Comparison of ENCODE assay signal across 8 cellular contexts in genomic region chr9:95025213-95026170, GRCh38.
DNase-seq lines count a peak whose midpoint lies in the region; ATAC-seq and TF ChIP-seq lines count a peak whose summit lies in the region.

No MANE protein-coding gene starts in this region.

- in situ Hi-C loops in GM13976 (cut with MboI; ENCODE audit: low sequenced_read_pairs, unreplicated experiment): no loop called here

- no peak overlapping the region for H2AFZ ChIP-seq in PC-3 (ENCODE audit: low read length)
- no peak overlapping the region for H2AFZ ChIP-seq in OCI-LY7 (ENCODE audit: low read length)

- no peaks in the 10 kb centered on the region for H3K27me3 ChIP-seq in BLaER1 treated with 17β-estradiol and CSF1 and Interleukin-3, amounts not matched to agents 10 nM and 100 nM
- no peaks in the 10 kb centered on the region for H3K27me3 ChIP-seq in PC-3 (ENCODE audit: low read length)
- H3K27me3 ChIP-seq in ovary: no peaks in the 10 kb centered on the region
- H3K27me3 ChIP-seq in CD4-positive, alpha-beta memory T cell (ENCODE audit: insufficient read depth, low read length): no peaks in the 10 kb centered on the region

- H3K9ac ChIP-seq in BLaER1 treated with 17β-estradiol and CSF1 and Interleukin-3, amounts not matched to agents 10 nM and 100 nM: no peak overlapping the region; a peak in 1 of 22 replicates
- H3K9ac ChIP-seq in PC-3 (ENCODE audit: low read length): no peak overlapping the region

- no peak overlapping the region for H3K4me3 ChIP-seq in BLaER1 treated with 17β-estradiol and CSF1 and Interleukin-3, amounts not matched to agents 10 nM and 100 nM
- H3K4me3 ChIP-seq in PC-3 (ENCODE audit: low read length) (no peak overlapping the region), ovary (no peak overlapping the region), OCI-LY7 (ENCODE audit: low read depth, low read length, poor library complexity, severe bottlenecking) (no peak overlapping the region)
- no peak overlapping the region for H3K4me3 ChIP-seq in CD4-positive, alpha-beta memory T cell (ENCODE audit: low read length in 2 of 2)

- H3K4me1 ChIP-seq in BLaER1 treated with 17β-estradiol and CSF1 and Interleukin-3, amounts not matched to agents 10 nM and 100 nM: peaks cover 21 to 79% (median 52%) of the 10 kb centered on the region in 10 experiments
- H3K4me1 ChIP-seq in PC-3 (ENCODE audit: insufficient read depth, low read length) (peaks cover 38% of the 10 kb centered on the region), ovary (ENCODE audit: insufficient read depth) (peaks cover 40% of the 10 kb centered on the region), OCI-LY7 (ENCODE audit: insufficient read depth, low read length, poor library complexity, severe bottlenecking) (no peaks in the 10 kb centered on the region)
- H3K4me1 ChIP-seq in CD4-positive, alpha-beta memory T cell (ENCODE audit: insufficient read depth, low read length): no peaks in the 10 kb centered on the region

- no peak for TF ChIP-seq EP300 in ovary (IDR thresholded peaks at IDR 0.05)

- H3K27ac Mint-ChIP-seq in CD4-positive, alpha-beta memory T cell: no peak overlapping the region

- TF ChIP-seq POLR2A in ovary (IDR thresholded peaks at IDR 0.05): no peak

- H3K9me2 ChIP-seq in PC-3 (replicated peaks; ENCODE audit: low read length) (no peaks in the 10 kb centered on the region), OCI-LY7 (ENCODE audit: insufficient read depth, low read length) (no peaks in the 10 kb centered on the region)

- no peak overlapping the region for H3K27ac ChIP-seq in BLaER1 treated with 17β-estradiol and CSF1 and Interleukin-3, amounts not matched to agents 10 nM and 100 nM
- H3K27ac ChIP-seq in PC-3 (ENCODE audit: low read length) (peak overlapping the region; percentile 98; the same call in 1 of the 2 replicates), ovary (peak overlapping the region; percentile 20 to 41), OCI-LY7 (ENCODE audit: low read depth, low read length, poor library complexity, severe bottlenecking) (no peak overlapping the region)
- no peak overlapping the region for H3K27ac ChIP-seq in CD4-positive, alpha-beta memory T cell (ENCODE audit: low read depth, low read length)

- POLR2A ChIA-PET in PC-3 (lab: Charles Lee; ENCODE audit: unreplicated experiment) (no interaction called here), OCI-LY7 (lab: Charles Lee) (interaction anchor here (0.5 kb wide), 1 partner anchor 729 kb away, joined by 3 read pairs; no protein-coding TSS in a partner anchor)
- POLR2A ChIA-PET in CD4-positive, alpha-beta memory T cell (lab: Charles Lee; ENCODE audit: partially characterized antibody): no interaction called here

- peak overlapping the region; percentile 36 to 85 (median 76) for H3K4me2 ChIP-seq in BLaER1 treated with 17β-estradiol and CSF1 and Interleukin-3, amounts not matched to agents 10 nM and 100 nM
- H3K4me2 ChIP-seq in PC-3 (ENCODE audit: low read length) (no peak overlapping the region), OCI-LY7 (ENCODE audit: low read length) (no peak overlapping the region)

- H4K20me1 ChIP-seq in BLaER1 treated with 17β-estradiol and CSF1 and Interleukin-3, amounts not matched to agents 10 nM and 100 nM: peaks cover 0 to 4% (median 0%) of the 10 kb centered on the region in 11 experiments; a peak in 1 of 22 replicates
- no peaks in the 10 kb centered on the region for H4K20me1 ChIP-seq in PC-3 (ENCODE audit: low read length)
- no peaks in the 10 kb centered on the region for H4K20me1 ChIP-seq in OCI-LY7 (ENCODE audit: insufficient read depth, low read length)

- peaks cover 0 to 19% (median 0%) of the 10 kb centered on the region in 11 experiments; a peak in 7 of 22 replicates for H3K36me3 ChIP-seq in BLaER1 treated with 17β-estradiol and CSF1 and Interleukin-3, amounts not matched to agents 10 nM and 100 nM
- H3K36me3 ChIP-seq in PC-3 (ENCODE audit: low read depth, low read length) (peaks cover 4% of the 10 kb centered on the region), ovary (no peaks in the 10 kb centered on the region), OCI-LY7 (ENCODE audit: insufficient read depth, low read length) (no peaks in the 10 kb centered on the region)
- no peaks in the 10 kb centered on the region for H3K36me3 ChIP-seq in CD4-positive, alpha-beta memory T cell (ENCODE audit: insufficient read depth, low read length)

- ATAC-seq in PC-3: no peak

- TF ChIP-seq CTCF in PC-3 (conservative IDR thresholded peaks at IDR 0.05; ENCODE audit: low read depth, low read length) (no peak), ovary (IDR thresholded peaks at IDR 0.05) (no peak), GM13976 (IDR thresholded peaks at IDR 0.05; ENCODE audit: borderline replicate concordance, control extremely low read depth, extremely low read depth, insufficient read depth, missing control alignments) (no peak), OCI-LY7 (conservative IDR thresholded peaks at IDR 0.05; ENCODE audit: low read length) (no peak)

- peaks cover 12% of the 10 kb centered on the region for H3F3A ChIP-seq in PC-3 (ENCODE audit: low read length, unreplicated experiment)

- H3K4me1 Mint-ChIP-seq in CD4-positive, alpha-beta memory T cell: no peaks in the 10 kb centered on the region

- CTCF ChIA-PET in PC-3 (lab: Charles Lee): no interaction called here
- CTCF ChIA-PET in CD4-positive, alpha-beta memory T cell (lab: Charles Lee; ENCODE audit: partially characterized antibody): no interaction called here
- CTCF ChIA-PET in OCI-LY7 (lab: Charles Lee; ENCODE audit: unreplicated experiment): no interaction called here

- WGBS in ovary, 3 donors: 20 to 26% (median 25%) methylated on average over 13 of the region's 13 CpGs

- no peak overlapping the region for H3K4me3 Mint-ChIP-seq in CD4-positive, alpha-beta memory T cell

- H3K27me3 Mint-ChIP-seq in CD4-positive, alpha-beta memory T cell: no peaks in the 10 kb centered on the region

- no peak for DNase-seq in PC-3
- DNase-seq in fibroblast of peridontal ligament (ENCODE audit: extremely low read depth): peak; percentile 82
- peak in 4 of 5 donors; percentile 54 to 75 (median 65) for DNase-seq in ovary
- DNase-seq in CD4-positive, alpha-beta memory T cell: no peak
- DNase-seq in NOMO-1 treated with dmso at 0.1 percent for 144 hours (lab: John Stamatoyannopoulos, UW; ENCODE audit: unreplicated experiment): no peak
- no peak for DNase-seq in GM13976 (ENCODE audit: low spot score)
- DNase-seq in OCI-LY7 (ENCODE audit: low spot score): no peak

- H3K9me3 ChIP-seq in BLaER1 treated with 17β-estradiol and CSF1 and Interleukin-3, amounts not matched to agents 10 nM and 100 nM (replicated peaks in 1 of 11): no peaks in the 10 kb centered on the region; a peak in 1 of 22 replicates
- H3K9me3 ChIP-seq in PC-3 (ENCODE audit: low read length): no peaks in the 10 kb centered on the region
- no peaks in the 10 kb centered on the region for H3K9me3 ChIP-seq in ovary
- H3K9me3 ChIP-seq in CD4-positive, alpha-beta memory T cell (ENCODE audit: control insufficient read depth in 1 of 2, low read length in 2 of 2): no peaks in the 10 kb centered on the region
- no peaks in the 10 kb centered on the region for H3K9me3 ChIP-seq in OCI-LY7 (ENCODE audit: low read length)

- BruUV-seq in PC-3 (replicated peaks; lab: Mats Ljungman, UMichigan) (no TSS peak), OCI-LY7 (replicated peaks; lab: Mats Ljungman, UMichigan) (no TSS peak)

- H3K36me3 Mint-ChIP-seq in CD4-positive, alpha-beta memory T cell: peaks cover 0 to 5% of the 10 kb centered on the region in 2 donors

- intact Hi-C loops in PC-3 (cut with micrococcal nuclease): no loop called here
- intact Hi-C loops in ovary (cut with DNase I): loop anchor here in 1 of 4 donors (10.0 kb wide), 1 partner anchor 231 kb away; no protein-coding TSS in a partner anchor
- intact Hi-C loops in CD4-positive, alpha-beta memory T cell (cut with micrococcal nuclease): no loop called here
- intact Hi-C loops in OCI-LY7 (cut with micrococcal nuclease; ENCODE audit: unreplicated experiment): no loop called here

- H3K9me3 Mint-ChIP-seq in CD4-positive, alpha-beta memory T cell: no peaks in the 10 kb centered on the region

- H3K79me2 ChIP-seq in PC-3 (ENCODE audit: low read length): peaks cover 82% of the 10 kb centered on the region
- H3K79me2 ChIP-seq in OCI-LY7 (ENCODE audit: insufficient read depth, low read depth, low read length): no peaks in the 10 kb centered on the region

Comparison
In these comparisons a context has a peak if more than half of its experiments do, and no peak if none do; other contexts are left out.
1. H3K27ac ChIP-seq: peak in PC-3 (single experiment) and ovary (2 of 2); none in BLaER1 treated with 17β-estradiol and CSF1 and Interleukin-3, amounts not matched to agents 10 nM and 100 nM (0 of 11), CD4-positive, alpha-beta memory T cell (single experiment) and OCI-LY7 (single experiment).
2. H3K4me2 ChIP-seq: peak in BLaER1 treated with 17β-estradiol and CSF1 and Interleukin-3, amounts not matched to agents 10 nM and 100 nM (11 of 11); none in PC-3 (single experiment) and OCI-LY7 (single experiment).
3. DNase-seq: peak in fibroblast of peridontal ligament (single experiment) and ovary (4 of 5); none in PC-3 (single experiment), CD4-positive, alpha-beta memory T cell (0 of 5), NOMO-1 treated with dmso at 0.1 percent for 144 hours (single experiment), GM13976 (single experiment) and OCI-LY7 (single experiment).